In genomic region chrX:2691543-2692220, GRCh38 we compare ENCODE assay signal across 1 cellular context.
TF ChIP-seq lines count a peak whose summit lies in the region.

No MANE protein-coding gene starts in this region.

TF ChIP-seq in IMR-90, 13 proteins besides CTCF, POLR2A, EP300 and RAD21 (continued from another document):
- no peak for TF ChIP-seq MAZ (IDR thresholded peaks at IDR 0.05; ENCODE audit: borderline replicate concordance, low read depth, low read length)
- TF ChIP-seq, protein P1, sequence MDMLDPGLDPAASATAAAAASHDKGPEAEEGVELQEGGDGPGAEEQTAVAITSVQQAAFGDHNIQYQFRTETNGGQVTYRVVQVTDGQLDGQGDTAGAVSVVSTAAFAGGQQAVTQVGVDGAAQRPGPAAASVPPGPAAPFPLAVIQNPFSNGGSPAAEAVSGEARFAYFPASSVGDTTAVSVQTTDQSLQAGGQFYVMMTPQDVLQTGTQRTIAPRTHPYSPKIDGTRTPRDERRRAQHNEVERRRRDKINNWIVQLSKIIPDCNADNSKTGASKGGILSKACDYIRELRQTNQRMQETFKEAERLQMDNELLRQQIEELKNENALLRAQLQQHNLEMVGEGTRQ (IDR thresholded peaks at IDR 0.05; ENCODE audit: low read depth, low read length): no peak
- no peak for TF ChIP-seq RFX5 (IDR thresholded peaks at IDR 0.05; ENCODE audit: low read depth, low read length)
TF ChIP-seq in IMR-90: peak in this region for 0.
